ENCODE assay signal across 14 cellular contexts in genomic region chr9:36100532-36100931, GRCh38. TPM values are rescaled to one million over a fixed set of nuclear protein-coding genes. Genes with fewer than 3 reads are reported as not detected.
DNase-seq lines count a peak whose midpoint lies in the region; ATAC-seq and TF ChIP-seq lines count a peak whose summit lies in the region.
"Had no signal": no experiment of that assay in that cellular context is flagged by ENCODE, and none has a peak within 500 bp of the region (broad histone marks: within the 10 kb centered on the region; RNA-seq: fewer than 3 reads in every experiment).

No MANE protein-coding gene starts in this region.

- CTCF ChIA-PET in activated CD4-positive, alpha-beta T cell treated with anti-CD3 and anti-CD28 coated beads, Interleukin-2, amount 10 ng/mL, durations not matched to agents 7 days and 5 days (lab: Charles Lee), result interaction anchor here (1.0 to 5.4 kb wide), 5 partner anchors 9 to 66 kb away, joined by 3 to 91 read pairs (median 14); partner anchors contain the start of gene CCIN

- TF ChIP-seq CTCF in C4-2B (conservative IDR thresholded peaks at IDR 0.05), result no peak
- peak; percentile 18 for TF ChIP-seq CTCF in epithelial cell of proximal tubule (conservative IDR thresholded peaks at IDR 0.05; ENCODE audit: low read depth, low read length)
- TF ChIP-seq CTCF in nephron (IDR thresholded peaks at IDR 0.05; ENCODE audit: unreplicated experiment in 3 of 3), result peak in 1 of 3 experiments; percentile 7
- TF ChIP-seq CTCF in GM13976 (IDR thresholded peaks at IDR 0.05; ENCODE audit: borderline replicate concordance, control extremely low read depth, extremely low read depth, insufficient read depth, missing control alignments), result no peak

- peak overlapping the region; percentile 60 for H3K27ac ChIP-seq in C4-2B

- H3K4me1 Mint-ChIP-seq in nephron, result peaks cover 22% of the 10 kb centered on the region
- peaks cover 8% of the 10 kb centered on the region for H3K4me1 Mint-ChIP-seq in activated CD4-positive, alpha-beta T cell treated with anti-CD3 and anti-CD28 coated beads, Interleukin-2, amount 10 ng/mL, durations not matched to agents 7 days and 5 days

- no peak for ATAC-seq in HG03280 (IDR thresholded peaks at IDR 0.05; ENCODE audit: unreplicated experiment)

- H3K9me3 Mint-ChIP-seq in nephron, result no peaks in the 10 kb centered on the region
- H3K9me3 Mint-ChIP-seq in activated CD4-positive, alpha-beta T cell treated with anti-CD3 and anti-CD28 coated beads, Interleukin-2, amount 10 ng/mL, durations not matched to agents 7 days and 5 days, result no peaks in the 10 kb centered on the region
- H3K9me3 Mint-ChIP-seq: activated T-cell treated with anti-CD3 and anti-CD28 coated beads, Interleukin-2, amount 50 U/mL, for 24 hours; stimulated activated naive CD8-positive, alpha-beta T cell treated with anti-CD3 and anti-CD28 coated beads, Interleukin-15, Interleukin-2, amounts not matched to agents 100 ng/mL and 50 ng/mL, for 24 hours had no signal

- H3K27me3 Mint-ChIP-seq in nephron (ENCODE audit: low read depth), result no peaks in the 10 kb centered on the region
- no peaks in the 10 kb centered on the region for H3K27me3 Mint-ChIP-seq in activated CD4-positive, alpha-beta T cell treated with anti-CD3 and anti-CD28 coated beads, Interleukin-2, amount 10 ng/mL, durations not matched to agents 7 days and 5 days
- H3K27me3 Mint-ChIP-seq: activated T-cell treated with anti-CD3 and anti-CD28 coated beads, Interleukin-2, amount 50 U/mL, for 24 hours; stimulated activated naive CD8-positive, alpha-beta T cell treated with anti-CD3 and anti-CD28 coated beads, Interleukin-15, Interleukin-2, amounts not matched to agents 100 ng/mL and 50 ng/mL, for 24 hours had no signal

- H3K4me3 ChIP-seq in epithelial cell of proximal tubule (ENCODE audit: low read depth, low read length), result no peak overlapping the region
- H3K4me3 ChIP-seq: hepatocyte had no signal

- peaks cover 12% of the 10 kb centered on the region for H3K36me3 Mint-ChIP-seq in nephron (ENCODE audit: low read depth)
- no peaks in the 10 kb centered on the region for H3K36me3 Mint-ChIP-seq in activated CD4-positive, alpha-beta T cell treated with anti-CD3 and anti-CD28 coated beads, Interleukin-2, amount 10 ng/mL, durations not matched to agents 7 days and 5 days (ENCODE audit: low read depth)

- peak overlapping the region; percentile 20 to 76 (median 67) for H3K27ac Mint-ChIP-seq in nephron
- no peak overlapping the region for H3K27ac Mint-ChIP-seq in activated CD4-positive, alpha-beta T cell treated with anti-CD3 and anti-CD28 coated beads, Interleukin-2, amount 10 ng/mL, durations not matched to agents 7 days and 5 days
- H3K27ac Mint-ChIP-seq: activated T-cell treated with anti-CD3 and anti-CD28 coated beads, Interleukin-2, amount 50 U/mL, for 24 hours; stimulated activated naive CD8-positive, alpha-beta T cell treated with anti-CD3 and anti-CD28 coated beads, Interleukin-15, Interleukin-2, amounts not matched to agents 100 ng/mL and 50 ng/mL, for 24 hours had no signal

- in situ Hi-C loops in GM13976 (cut with MboI; ENCODE audit: low sequenced_read_pairs, unreplicated experiment), result loop anchor here (5.0 kb wide), 1 partner anchor 67 kb away; the partner anchor contains the start of gene CCIN

- POLR2A ChIA-PET in activated CD4-positive, alpha-beta T cell treated with anti-CD3 and anti-CD28 coated beads, Interleukin-2, amount 10 ng/mL, durations not matched to agents 7 days and 5 days (lab: Charles Lee), result interaction anchor here (0.5 kb wide), 1 partner anchor 71 kb away, joined by 3 read pairs; no protein-coding TSS in a partner anchor

- no peak overlapping the region for H3K4me3 Mint-ChIP-seq in nephron
- no peak overlapping the region for H3K4me3 Mint-ChIP-seq in activated CD4-positive, alpha-beta T cell treated with anti-CD3 and anti-CD28 coated beads, Interleukin-2, amount 10 ng/mL, durations not matched to agents 7 days and 5 days
- H3K4me3 Mint-ChIP-seq: activated T-cell treated with anti-CD3 and anti-CD28 coated beads, Interleukin-2, amount 50 U/mL, for 24 hours; stimulated activated naive CD8-positive, alpha-beta T cell treated with anti-CD3 and anti-CD28 coated beads, Interleukin-15, Interleukin-2, amounts not matched to agents 100 ng/mL and 50 ng/mL, for 24 hours had no signal

- DNase-seq in NCI-H226 (peak; percentile 52), epithelial cell of proximal tubule (ENCODE audit: low read depth) (no peak), NCI-H2107 treated with DMSO at 0.1 percent for 48 hours (lab: John Stamatoyannopoulos, UW; ENCODE audit: unreplicated experiment) (no peak), GM13976 (ENCODE audit: low spot score) (no peak)
- DNase-seq in activated CD4-positive, alpha-beta T cell treated with anti-CD3 and anti-CD28 coated beads, Interleukin-2, amount 10 ng/mL, durations not matched to agents 7 days and 5 days, result no peak
- DNase-seq: activated T-cell treated with anti-CD3 and anti-CD28 coated beads, Interleukin-2, amount 50 U/mL, for 24 hours; aorta; NCI-H2171 treated with DMSO at 0.1 percent for 48 hours; OCI-M1 had no signal

RNA-seq across cellular contexts. Expression of gene GLIPR2, which starts 36.0 kb away (rescaled TPM):
- 23.6 and 42.7 TPM in 2 replicates for total RNA-seq in epithelial cell of proximal tubule
- 10 to 100 TPM; 53.9 to 58.4 TPM for total RNA-seq in activated CD4-positive, alpha-beta T cell treated with anti-CD3 and anti-CD28 coated beads, Interleukin-2, amount 10 ng/mL, durations not matched to agents 7 days and 5 days
